1 cellular context compared by ENCODE assay signal in the genomic region with DNA sequence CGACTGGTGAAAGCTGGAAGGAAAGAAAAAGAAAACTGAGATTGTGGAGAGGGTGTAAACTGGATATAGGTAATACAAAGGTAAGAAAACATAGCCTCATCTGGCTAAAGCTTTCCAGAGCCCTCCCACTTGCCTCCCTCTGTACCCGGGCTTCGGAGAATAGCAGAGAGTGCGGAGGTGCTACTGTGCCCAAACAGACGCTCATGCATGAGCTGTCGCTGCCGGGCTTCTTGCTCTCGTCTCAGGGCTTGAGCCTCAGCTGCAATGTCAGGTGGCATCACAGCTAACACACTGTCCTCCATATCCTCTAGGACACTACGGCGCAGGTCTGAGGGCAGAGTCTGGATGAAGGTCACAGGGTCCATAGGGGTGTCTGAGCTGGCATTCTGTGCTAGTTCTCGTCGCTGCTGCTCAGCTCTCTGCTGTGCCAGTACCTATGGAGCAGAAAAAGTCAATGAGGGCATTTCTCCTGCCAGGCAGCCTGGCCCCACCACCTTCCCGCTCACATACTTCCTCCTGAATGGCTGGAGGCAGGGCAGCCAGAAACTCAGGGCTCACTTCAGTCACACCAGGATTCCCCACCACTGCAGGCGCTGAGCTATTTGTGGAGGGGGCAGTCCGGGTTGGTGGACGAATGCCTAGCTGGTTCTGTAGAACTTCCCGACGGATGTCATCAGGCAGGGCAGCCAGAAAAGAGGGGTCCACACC.
TF ChIP-seq lines count a peak whose summit lies in the region.

No MANE protein-coding gene starts in this region.

TF ChIP-seq in endothelial cell of umbilical vein, 7 proteins besides CTCF, POLR2A, EP300 and RAD21:
- TF ChIP-seq MAX (IDR thresholded peaks at IDR 0.05; ENCODE audit: insufficient read depth, insufficient read length): no peak
- no peak for TF ChIP-seq EZH2 (IDR thresholded peaks at IDR 0.05; ENCODE audit: borderline replicate concordance, low read depth, low read length, severe bottlenecking)
- TF ChIP-seq MYC (IDR thresholded peaks at IDR 0.05; ENCODE audit: low read depth, low read length): no peak
- TF ChIP-seq FOS (IDR thresholded peaks at IDR 0.05; ENCODE audit: borderline replicate concordance, insufficient read depth, low read length): no peak
- no peak for TF ChIP-seq JUN (IDR thresholded peaks at IDR 0.05; ENCODE audit: borderline replicate concordance, insufficient read depth, insufficient read length, low read depth)
- TF ChIP-seq GATA2 (IDR thresholded peaks at IDR 0.05; ENCODE audit: insufficient read depth, insufficient read length, low read depth, low read length): no peak
- TF ChIP-seq POLR2AphosphoS5 (IDR thresholded peaks at IDR 0.05; ENCODE audit: insufficient read depth, low read depth, low read length): no peak
